18 cellular contexts compared by ENCODE assay signal in genomic region chr14:64968167-64968566, GRCh38. TPM values are rescaled to one million over a fixed set of nuclear protein-coding genes. Genes with fewer than 3 reads are reported as not detected.
DNase-seq lines count a peak whose midpoint lies in the region; ATAC-seq, FAIRE-seq and TF ChIP-seq lines count a peak whose summit lies in the region.
"Had no signal": no experiment of that assay in that cellular context is flagged by ENCODE, and none has a peak within 500 bp of the region (broad histone marks: within the 10 kb centered on the region; RNA-seq: fewer than 3 reads in every experiment).

No MANE protein-coding gene starts in this region.

- peaks cover 1 to 22% (median 5%) of the 10 kb centered on the region in 5 donors for H3K36me3 Mint-ChIP-seq in naive thymus-derived CD4-positive, alpha-beta T cell
- H3K36me3 Mint-ChIP-seq: IgD-negative memory B cell had no signal

- no peaks in the 10 kb centered on the region for H3K79me2 ChIP-seq in K562 (ENCODE audit: control insufficient read depth, insufficient read depth, low read length)

- FAIRE-seq in HTR-8/SVneo (lab: Jason Lieb, UNC), result peak; percentile 94
- no peak for FAIRE-seq in K562 (lab: Jason Lieb, UNC)

- no peak for TF ChIP-seq POLR2A in K562 (conservative IDR thresholded peaks at IDR 0.05)

- intact Hi-C loops in K562 (cut with micrococcal nuclease), result no loop called here
- intact Hi-C loops in naive thymus-derived CD4-positive, alpha-beta T cell (cut with micrococcal nuclease), result no loop called here

- ATAC-seq in K562, result peak; percentile 26; the same call in 1 of the 3 replicates
- ATAC-seq in naive thymus-derived CD4-positive, alpha-beta T cell, result no peak
- no peak for ATAC-seq in GM19023 (IDR thresholded peaks at IDR 0.05; ENCODE audit: unreplicated experiment)
- no peak for ATAC-seq in HG03521 (IDR thresholded peaks at IDR 0.05; ENCODE audit: unreplicated experiment)
- ATAC-seq in GM21786 (IDR thresholded peaks at IDR 0.05; ENCODE audit: unreplicated experiment), result no peak

- CTCF ChIA-PET in K562 (lab: Yijun Ruan, JAX; ENCODE audit: low intra/inter-chr PET ratio), result no interaction called here
- CTCF ChIA-PET in naive thymus-derived CD4-positive, alpha-beta T cell (lab: Charles Lee), result no interaction called here

- peak overlapping the region in 5 of 9 donors; percentile 19 to 71 (median 48) for H3K27ac Mint-ChIP-seq in naive thymus-derived CD4-positive, alpha-beta T cell
- H3K27ac Mint-ChIP-seq: activated naive CD4-positive, alpha-beta T cell treated with anti-CD3 and anti-CD28 coated beads for 36 hours; nephron progenitor cell had no signal

- in situ Hi-C loops in K562 (cut with MboI), result no loop called here

- DNase-seq in HTR-8/SVneo (ENCODE audit: insufficient read length, low spot score) (no peak), K562 (ENCODE audit: extremely low read depth in 1 of 4, low spot score in 3 of 4) (no peak), NCI-H82 treated with DMSO at 0.1 percent for 48 hours (lab: John Stamatoyannopoulos, UW; ENCODE audit: unreplicated experiment) (no peak)
- DNase-seq in naive thymus-derived CD4-positive, alpha-beta T cell, result no peak
- DNase-seq: activated CD4-positive, alpha-beta T cell treated with anti-CD3 and anti-CD28 coated beads, Interleukin-2, amount 50 U/mL, for 4 hours; activated naive CD4-positive, alpha-beta T cell treated with anti-CD3 and anti-CD28 coated beads for 36 hours; cortex of kidney; foreskin fibroblast; nephron progenitor cell; SIG-M5; T-helper 2 cell had no signal

- peaks cover 16 to 47% (median 24%) of the 10 kb centered on the region in 7 donors for H3K4me1 Mint-ChIP-seq in naive thymus-derived CD4-positive, alpha-beta T cell

- BruUV-seq in K562 (replicated peaks; lab: Mats Ljungman, UMichigan), result no TSS peak

- H3K27ac ChIP-seq in BLaER1 (peak overlapping the region; percentile 69), K562 (ENCODE audit: extremely low read depth, low read depth, low read length) (no peak overlapping the region)
- no peak overlapping the region for H3K27ac ChIP-seq in naive thymus-derived CD4-positive, alpha-beta T cell (ENCODE audit: low read depth, low read length)

- H3K27me3 ChIP-seq in BLaER1 (no peaks in the 10 kb centered on the region), K562 (ENCODE audit: control insufficient read depth in 2 of 2, insufficient read depth in 2 of 2, low read length in 2 of 2) (peaks cover 4 to 24% of the 10 kb centered on the region in 2 experiments; a peak in 3 of 5 replicates)
- no peaks in the 10 kb centered on the region for H3K27me3 ChIP-seq in naive thymus-derived CD4-positive, alpha-beta T cell (ENCODE audit: control insufficient read depth in 2 of 2, insufficient read depth in 2 of 2, low read length in 2 of 2)

- H3K4me3 Mint-ChIP-seq in naive thymus-derived CD4-positive, alpha-beta T cell, result no peak overlapping the region
- H3K4me3 Mint-ChIP-seq: activated naive CD4-positive, alpha-beta T cell treated with anti-CD3 and anti-CD28 coated beads for 36 hours; IgD-negative memory B cell; nephron progenitor cell had no signal

- H3K9me3 ChIP-seq in BLaER1 (no peaks in the 10 kb centered on the region), K562 (replicated peaks; ENCODE audit: control insufficient read depth, insufficient read depth, low read depth, low read length) (no peaks in the 10 kb centered on the region)
- H3K9me3 ChIP-seq in naive thymus-derived CD4-positive, alpha-beta T cell (ENCODE audit: control insufficient read depth in 2 of 3, low read length in 3 of 3), result no peaks in the 10 kb centered on the region

- H3K9ac ChIP-seq in BLaER1, result peak overlapping the region; percentile 48; the same call in 1 of the 2 replicates
- 0 out of 4 replicates have a peak overlapping the region, but pooled peaks of 1 of the 2 experiments have one; percentile 29 for H3K9ac ChIP-seq in K562 (ENCODE audit: insufficient read depth in 1 of 2, low read depth in 2 of 2, low read length in 2 of 2)

- H3K9me1 ChIP-seq in K562 (ENCODE audit: control insufficient read depth, insufficient read depth, low read length), result no peaks in the 10 kb centered on the region

- TF ChIP-seq EP300 in K562 (IDR thresholded peaks at IDR 0.05; ENCODE audit: low read length), result no peak

- POLR2A ChIA-PET in K562 (lab: Yijun Ruan, JAX), result no interaction called here
- POLR2A ChIA-PET in naive thymus-derived CD4-positive, alpha-beta T cell (lab: Charles Lee), result no interaction called here

- no peak for TF ChIP-seq RAD21 in K562 (CRISPR knock-in tag; conservative IDR thresholded peaks at IDR 0.05 in 1 of 2, IDR thresholded peaks at IDR 0.05 in 1 of 2)

- H3K9me3 Mint-ChIP-seq in naive thymus-derived CD4-positive, alpha-beta T cell, result peaks cover 0 to 1% (median 0%) of the 10 kb centered on the region in 11 donors
- H3K9me3 Mint-ChIP-seq: activated naive CD4-positive, alpha-beta T cell treated with anti-CD3 and anti-CD28 coated beads for 36 hours; IgD-negative memory B cell had no signal

- H4K20me1 ChIP-seq in BLaER1 (peaks cover 15% of the 10 kb centered on the region; the same call in 1 of the 2 replicates), K562 (replicated peaks; ENCODE audit: control insufficient read depth, insufficient read depth, low read length) (no peaks in the 10 kb centered on the region; the same call in 1 of the 2 replicates)

- WGBS in K562 (ENCODE audit: insufficient coverage, low coverage, missing lambda C conversion rate), result 20% methylated on average over 6 of the region's 7 CpGs

- no peak for TF ChIP-seq CTCF in K562 (IDR thresholded peaks at IDR 0.05 in 2 of 3, conservative IDR thresholded peaks at IDR 0.05 in 1 of 3; ENCODE audit: insufficient read depth in 2 of 3, low read depth in 1 of 3, low read length in 3 of 3)

- no peak overlapping the region for H2AFZ ChIP-seq in K562 (ENCODE audit: low read depth, low read length)

- peaks cover 85% of the 10 kb centered on the region for H3K4me1 ChIP-seq in BLaER1
- peaks cover 0 to 13% of the 10 kb centered on the region in 2 experiments; a peak in 2 of 5 replicates for H3K4me1 ChIP-seq in K562 (replicated peaks in 1 of 2; ENCODE audit: control insufficient read depth in 2 of 2, insufficient read depth in 2 of 2, low read length in 2 of 2)
- H3K4me1 ChIP-seq in naive thymus-derived CD4-positive, alpha-beta T cell (ENCODE audit: control insufficient read depth in 2 of 2, insufficient read depth in 2 of 2, low read length in 2 of 2), result peaks cover 0 to 10% of the 10 kb centered on the region in 2 donors

- peaks cover 10% of the 10 kb centered on the region for H3K36me3 ChIP-seq in BLaER1
- no peaks in the 10 kb centered on the region for H3K36me3 ChIP-seq in K562 (ENCODE audit: control insufficient read depth, insufficient read depth, low read length)
- H3K36me3 ChIP-seq in naive thymus-derived CD4-positive, alpha-beta T cell (ENCODE audit: control insufficient read depth in 2 of 3, insufficient read depth in 3 of 3, low read length in 3 of 3), result no peaks in the 10 kb centered on the region

- peaks cover 0 to 11% (median 0%) of the 10 kb centered on the region in 5 donors for H3K27me3 Mint-ChIP-seq in naive thymus-derived CD4-positive, alpha-beta T cell

- H3K4me3 ChIP-seq in BLaER1, result no peak overlapping the region
- no peak overlapping the region for H3K4me3 ChIP-seq in K562
- H3K4me3 ChIP-seq in naive thymus-derived CD4-positive, alpha-beta T cell (ENCODE audit: low read length), result no peak overlapping the region

- H3K4me2 ChIP-seq in BLaER1 (peak overlapping the region; percentile 97), K562 (ENCODE audit: insufficient read depth, low read length) (no peak overlapping the region)

RNA-seq across cellular contexts. Expression of gene RAB15, which starts 4.0 kb away (rescaled TPM):
- total RNA-seq in K562 (2011; cell fraction: chromatin; rRNA removed; ENCODE audit: low replicate concordance), result 0.16 and 0.35 TPM in 2 replicates
- 0.17 TPM in 1 of 2 replicates, not detected in the other for total RNA-seq in K562 (2011; cell fraction: nucleolus; rRNA removed)
- total RNA-seq in K562 (2011; cell fraction: nucleoplasm; rRNA removed), result 0.15 TPM in 1 of 2 replicates, not detected in the other
- total RNA-seq in K562 (2014; rRNA removed), result 0.08 and 0.09 TPM in 2 replicates
- 0.13 and 0.15 TPM in 2 replicates for total RNA-seq in K562 (2014; rRNA removed; fragmentation: Illumina TruSeq; extraction: Trizol)
- total RNA-seq in K562 (2015; rRNA removed; fragmentation: Illumina TruSeq; extraction: Trizol), result 0.08 and 0.14 TPM in 2 replicates
- total RNA-seq in K562 (2021), result 0.11 and 0.16 TPM in 2 replicates
- polyA plus RNA-seq in K562 (2011; rRNA removed), result 0.05 and 0.17 TPM in 2 replicates
- 0.12 and 0.31 TPM in 2 replicates for polyA plus RNA-seq in K562 (2011; cell fraction: cytosol; rRNA removed)
- 0.41 and 0.68 TPM in 2 replicates for polyA plus RNA-seq in K562 (2011; cell fraction: nucleus; rRNA removed)
- polyA plus RNA-seq in K562 (2012), result 0.49 and 0.64 TPM in 2 replicates
- polyA plus RNA-seq in K562 (2014; fragmentation: Illumina TruSeq; extraction: Trizol), result 0.21 and 0.25 TPM in 2 replicates
- not detected for polyA plus RNA-seq in K562 (2014; fragmentation: Nextera tagmentation; extraction: Ambion mirVana)
- 0.30 and 0.53 TPM in 2 replicates for polyA plus RNA-seq in K562 (2014; rRNA removed)
- polyA minus RNA-seq in K562 (2011; rRNA and poly(A)+ RNA removed), result 0.25 TPM in 1 of 2 replicates, not detected in the other
- not detected in 2 replicates for polyA minus RNA-seq in K562 (2011; cell fraction: cytosol; rRNA and poly(A)+ RNA removed)
- not detected in 2 replicates for polyA minus RNA-seq in K562 (2011; cell fraction: nucleus; rRNA and poly(A)+ RNA removed)
- total RNA-seq in naive thymus-derived CD4-positive, alpha-beta T cell, result 1 to 10 TPM; 4.9 to 7.1 (median 5.9) TPM
- 10 to 100 TPM in 1 of 2 donors, 1 to 10 TPM in 1; 4.7 to 11.1 TPM for polyA plus RNA-seq in naive thymus-derived CD4-positive, alpha-beta T cell

RNA-seq across cellular contexts. Expression of gene FNTB, which starts 18.5 kb away (rescaled TPM):
- total RNA-seq in K562 (2011; cell fraction: chromatin; rRNA removed; ENCODE audit: low replicate concordance), result 47.5 and 49.5 TPM in 2 replicates
- total RNA-seq in K562 (2011; cell fraction: nucleolus; rRNA removed), result 29.6 and 31.0 TPM in 2 replicates
- 18.6 and 28.7 TPM in 2 replicates for total RNA-seq in K562 (2011; cell fraction: nucleoplasm; rRNA removed)
- total RNA-seq in K562 (2014; rRNA removed) (6.9 and 7.3 TPM in 2 replicates), K562 (2014; rRNA removed; fragmentation: Illumina TruSeq; extraction: Trizol) (8.9 and 11.7 TPM in 2 replicates), K562 (2015; rRNA removed; fragmentation: Illumina TruSeq; extraction: Trizol) (10.9 and 11.0 TPM in 2 replicates), K562 (2021) (12.2 and 13.8 TPM in 2 replicates)
- polyA plus RNA-seq in K562 (2011; rRNA removed) (16.5 and 18.5 TPM in 2 replicates), K562 (2014; fragmentation: Illumina TruSeq; extraction: Trizol) (12.1 and 15.6 TPM in 2 replicates), K562 (2014; fragmentation: Nextera tagmentation; extraction: Ambion mirVana) (10 to 100 TPM; 14.1 to 23.2 TPM), K562 (2014; rRNA removed) (10.6 and 12.9 TPM in 2 replicates)
- 18.8 and 20.8 TPM in 2 replicates for polyA plus RNA-seq in K562 (2011; cell fraction: cytosol; rRNA removed)
- polyA plus RNA-seq in K562 (2011; cell fraction: nucleus; rRNA removed), result 31.7 and 33.9 TPM in 2 replicates
- polyA plus RNA-seq in K562 (2012), result 10.2 and 13.4 TPM in 2 replicates
- 24.4 and 25.7 TPM in 2 replicates for polyA minus RNA-seq in K562 (2011; rRNA and poly(A)+ RNA removed)
- polyA minus RNA-seq in K562 (2011; cell fraction: cytosol; rRNA and poly(A)+ RNA removed), result 13.8 and 21.2 TPM in 2 replicates
- polyA minus RNA-seq in K562 (2011; cell fraction: nucleus; rRNA and poly(A)+ RNA removed), result 17.5 and 42.0 TPM in 2 replicates
- 10 to 100 TPM; 10.4 to 19.7 (median 12.9) TPM for total RNA-seq in naive thymus-derived CD4-positive, alpha-beta T cell
- polyA plus RNA-seq in naive thymus-derived CD4-positive, alpha-beta T cell, result 1 to 10 TPM; 4.0 to 7.7 TPM

RNA-seq across cellular contexts. Expression of gene GPX2, which starts 25.6 kb away (rescaled TPM):
- total RNA-seq in K562 (2011; cell fraction: chromatin; rRNA removed; ENCODE audit: low replicate concordance), result not detected in 2 replicates
- not detected in 2 replicates for total RNA-seq in K562 (2011; cell fraction: nucleolus; rRNA removed)
- not detected in 2 replicates for total RNA-seq in K562 (2011; cell fraction: nucleoplasm; rRNA removed)
- total RNA-seq in K562 (2014; rRNA removed) (not detected in 2 replicates), K562 (2014; rRNA removed; fragmentation: Illumina TruSeq; extraction: Trizol) (not detected in 2 replicates), K562 (2015; rRNA removed; fragmentation: Illumina TruSeq; extraction: Trizol) (not detected in 2 replicates), K562 (2021) (0.24 and 0.56 TPM in 2 replicates)
- polyA plus RNA-seq in K562 (2011; rRNA removed) (not detected in 2 replicates), K562 (2014; fragmentation: Illumina TruSeq; extraction: Trizol) (not detected in 2 replicates), K562 (2014; fragmentation: Nextera tagmentation; extraction: Ambion mirVana) (not detected), K562 (2014; rRNA removed) (not detected in 2 replicates)
- polyA plus RNA-seq in K562 (2011; cell fraction: cytosol; rRNA removed), result not detected in 2 replicates
- not detected in 2 replicates for polyA plus RNA-seq in K562 (2011; cell fraction: nucleus; rRNA removed)
- not detected in 2 replicates for polyA plus RNA-seq in K562 (2012)
- polyA minus RNA-seq in K562 (2011; rRNA and poly(A)+ RNA removed), result not detected in 2 replicates
- not detected in 2 replicates for polyA minus RNA-seq in K562 (2011; cell fraction: cytosol; rRNA and poly(A)+ RNA removed)
- polyA minus RNA-seq in K562 (2011; cell fraction: nucleus; rRNA and poly(A)+ RNA removed), result not detected in 2 replicates
- not detected for total RNA-seq in naive thymus-derived CD4-positive, alpha-beta T cell
- not detected for polyA plus RNA-seq in naive thymus-derived CD4-positive, alpha-beta T cell
- total RNA-seq: activated naive CD4-positive, alpha-beta T cell treated with anti-CD3 and anti-CD28 coated beads for 36 hours; mesenteric fat pad; renal cortical epithelial cell had no signal
- polyA plus RNA-seq: IgD-negative memory B cell had no signal

RNA-seq across cellular contexts. Expression of gene CHURC1, which starts 53.9 kb away (rescaled TPM):
- 20.7 and 44.8 TPM in 2 replicates for total RNA-seq in K562 (2011; cell fraction: chromatin; rRNA removed; ENCODE audit: low replicate concordance)
- 12.2 and 14.9 TPM in 2 replicates for total RNA-seq in K562 (2011; cell fraction: nucleolus; rRNA removed)
- total RNA-seq in K562 (2011; cell fraction: nucleoplasm; rRNA removed), result 36.7 and 52.4 TPM in 2 replicates
- total RNA-seq in K562 (2014; rRNA removed) (27.3 and 29.6 TPM in 2 replicates), K562 (2014; rRNA removed; fragmentation: Illumina TruSeq; extraction: Trizol) (83.4 and 85.1 TPM in 2 replicates), K562 (2015; rRNA removed; fragmentation: Illumina TruSeq; extraction: Trizol) (42.7 and 45.6 TPM in 2 replicates), K562 (2021) (38.7 and 44.5 TPM in 2 replicates)
- polyA plus RNA-seq in K562 (2011; rRNA removed) (90.3 and 106 TPM in 2 replicates), K562 (2014; fragmentation: Illumina TruSeq; extraction: Trizol) (43.3 and 45.2 TPM in 2 replicates), K562 (2014; fragmentation: Nextera tagmentation; extraction: Ambion mirVana) (100 to 1,000 TPM; 223 to 239 TPM), K562 (2014; rRNA removed) (33.6 and 42.5 TPM in 2 replicates)
- 19.7 and 50.2 TPM in 2 replicates for polyA plus RNA-seq in K562 (2011; cell fraction: cytosol; rRNA removed)
- 17.4 and 27.1 TPM in 2 replicates for polyA plus RNA-seq in K562 (2011; cell fraction: nucleus; rRNA removed)
- 24.0 and 41.3 TPM in 2 replicates for polyA plus RNA-seq in K562 (2012)
- 19.0 and 19.5 TPM in 2 replicates for polyA minus RNA-seq in K562 (2011; rRNA and poly(A)+ RNA removed)
- 7.2 and 11.5 TPM in 2 replicates for polyA minus RNA-seq in K562 (2011; cell fraction: cytosol; rRNA and poly(A)+ RNA removed)
- 11.2 and 26.0 TPM in 2 replicates for polyA minus RNA-seq in K562 (2011; cell fraction: nucleus; rRNA and poly(A)+ RNA removed)
- 100 to 1,000 TPM in 2 of 5 experiments, 10 to 100 TPM in 3; 71.9 to 117 (median 80.7) TPM for total RNA-seq in naive thymus-derived CD4-positive, alpha-beta T cell
- 100 to 1,000 TPM; 177 to 204 TPM for polyA plus RNA-seq in naive thymus-derived CD4-positive, alpha-beta T cell

Comparison
In these comparisons a context has a peak if more than half of its experiments do, and no peak if none do; other contexts are left out.
1. RNA of gene RAB15, which starts 4.0 kb away (total RNA-seq): 4.9 to 7.1 TPM in naive thymus-derived CD4-positive, alpha-beta T cell; 0.08 to 0.35 TPM in K562; every median in the first group is over 4 times any median in the second.